Comparison of ENCODE assay signal across 8 cellular contexts in genomic region chr12:49131973-49132461, GRCh38. TPM values are rescaled to one million over a fixed set of nuclear protein-coding genes. Genes with fewer than 3 reads are reported as not detected.
DNase-seq lines count a peak whose midpoint lies in the region; ATAC-seq and TF ChIP-seq lines count a peak whose summit lies in the region.

No MANE protein-coding gene starts in this region.

- no peaks in the 10 kb centered on the region for H3K9me2 ChIP-seq in Karpas-422 (replicated peaks; ENCODE audit: insufficient read depth, low read length)

- peaks cover 18% of the 10 kb centered on the region for H4K20me1 ChIP-seq in Karpas-422 (ENCODE audit: insufficient read depth, low read depth, low read length)

- peak; percentile 46 for DNase-seq in EL
- peak; percentile 59 for DNase-seq in Karpas-422
- DNase-seq in WERI-Rb-1, result peak; percentile 71
- peak; percentile 53 for DNase-seq in fibroblast of the conjunctiva (ENCODE audit: low read depth)
- peak; percentile 26 for DNase-seq in putamen (ENCODE audit: low spot score)

- H3K27me3 ChIP-seq in Karpas-422 (ENCODE audit: low read length), result no peaks in the 10 kb centered on the region
- H3K27me3 ChIP-seq in WERI-Rb-1 (ENCODE audit: insufficient read depth, low read depth, severe bottlenecking), result no peaks in the 10 kb centered on the region

- peaks cover 29% of the 10 kb centered on the region for H3K36me3 ChIP-seq in Karpas-422 (ENCODE audit: insufficient read depth, low read length)
- H3K36me3 ChIP-seq in WERI-Rb-1, result peaks cover 38% of the 10 kb centered on the region

- H3K4me2 ChIP-seq in Karpas-422 (ENCODE audit: low read depth, low read length, poor library complexity, severe bottlenecking), result peak overlapping the region; percentile 82

- H3K4me3 ChIP-seq in Karpas-422 (ENCODE audit: low read length) (peak overlapping the region; percentile 62), WERI-Rb-1 (ENCODE audit: low read depth, low read length) (peak overlapping the region; percentile 61)

- H3K9ac ChIP-seq in Karpas-422 (ENCODE audit: low read length), result peak overlapping the region; percentile 69

- no peak for ATAC-seq in activated CD4-positive, CD25-positive, alpha-beta regulatory T cell treated with anti-CD3 and anti-CD28 coated beads, Interleukin-2, amount 50 U/mL, for 24 hours
- no peak for ATAC-seq in HG03175 (IDR thresholded peaks at IDR 0.05; ENCODE audit: unreplicated experiment)
- no peak for ATAC-seq in GM21717 (IDR thresholded peaks at IDR 0.05; ENCODE audit: unreplicated experiment)

- H2AFZ ChIP-seq in Karpas-422 (ENCODE audit: low read length), result peak overlapping the region; percentile 67; the same call in 1 of the 2 replicates

- peaks cover 35% of the 10 kb centered on the region for H3K4me1 ChIP-seq in Karpas-422 (ENCODE audit: low read length)

- peak overlapping the region; percentile 80 for H3K27ac ChIP-seq in Karpas-422 (ENCODE audit: low read length)
- H3K27ac ChIP-seq in WERI-Rb-1, result peak overlapping the region; percentile 70

- peaks cover 26% of the 10 kb centered on the region for H3K79me2 ChIP-seq in Karpas-422 (ENCODE audit: low read length)

- TF ChIP-seq CTCF in WERI-Rb-1 (IDR thresholded peaks at IDR 0.05; ENCODE audit: low read depth, low read length), result no peak

- H3K9me3 ChIP-seq in Karpas-422 (ENCODE audit: low read length) (no peaks in the 10 kb centered on the region), WERI-Rb-1 (ENCODE audit: severe bottlenecking) (no peaks in the 10 kb centered on the region)

RNA-seq across cellular contexts. Expression of gene TUBA1B, which starts 0.8 kb away (rescaled TPM):
- total RNA-seq in Karpas-422 (2014; rRNA removed; shearing (Covaris generic); ENCODE audit: low replicate concordance), result 770 and 904 TPM in 2 replicates

RNA-seq across cellular contexts. Expression of gene LMBR1L, which starts 21.4 kb away (rescaled TPM):
- total RNA-seq in Karpas-422 (2014; rRNA removed; shearing (Covaris generic); ENCODE audit: low replicate concordance), result 17.5 and 46.8 TPM in 2 replicates

RNA-seq across cellular contexts. Expression of gene DHH, which starts 37.4 kb away (rescaled TPM):
- total RNA-seq in Karpas-422 (2014; rRNA removed; shearing (Covaris generic); ENCODE audit: low replicate concordance), result 0.26 and 0.36 TPM in 2 replicates

RNA-seq across cellular contexts. Expression of gene TUBA1A, which starts 56.9 kb away (rescaled TPM):
- 126 and 139 TPM in 2 replicates for total RNA-seq in Karpas-422 (2014; rRNA removed; shearing (Covaris generic); ENCODE audit: low replicate concordance)
